ENCODE assay signal across 30 cellular contexts in genomic region chr5:157934600-157934999, GRCh38.
"Had no signal": no experiment of that assay in that cellular context is flagged by ENCODE, and none has a peak within 500 bp of the region (broad histone marks: within the 10 kb centered on the region; RNA-seq: fewer than 3 reads in every experiment).

No MANE protein-coding gene starts in this region.

- H3K36me3 ChIP-seq: brain microvascular endothelial cell, breast epithelium had no signal

- H3K4me1 ChIP-seq: breast epithelium had no signal

- H3K4me3 ChIP-seq: body of pancreas, breast epithelium had no signal

- H3K27ac ChIP-seq: body of pancreas, brain microvascular endothelial cell, breast epithelium, VCaP had no signal

- H3K9me3 ChIP-seq: body of pancreas had no signal

- DNase-seq: activated B cell treated with CpG ODN at 0.5 μM for 24 hours; activated CD4-positive, alpha-beta memory T cell treated with anti-CD3 and anti-CD28 coated beads, Interleukin-2, amount 10 ng/mL, durations not matched to agents 7 days and 5 days; activated CD4-positive, alpha-beta T cell treated with anti-CD3 and anti-CD28 coated beads for 4 hours; activated CD4-positive, alpha-beta T cell treated with anti-CD3 and anti-CD28 coated beads, Interleukin-2, amount 10 ng/mL, durations not matched to agents 24 days and 14 days; activated CD4-positive, alpha-beta T cell treated with anti-CD3 and anti-CD28 coated beads, Interleukin-2, amount 50 U/mL, for 48 hours; activated CD4-positive, CD25-positive, alpha-beta regulatory T cell treated with anti-CD3 and anti-CD28 coated beads, Interleukin-2, amount 50 U/mL, for 72 hours; activated CD8-positive, alpha-beta memory T cell treated with anti-CD3 and anti-CD28 coated beads for 24 hours; activated CD8-positive, alpha-beta memory T cell treated with anti-CD3 and anti-CD28 coated beads, Interleukin-2, amount 10 ng/mL, durations not matched to agents 7 days and 5 days; activated CD8-positive, alpha-beta memory T cell treated with anti-CD3 and anti-CD28 coated beads, Interleukin-2, amount 50 U/mL, for 48 hours; activated CD8-positive, alpha-beta T cell treated with anti-CD3 and anti-CD28 coated beads, Interleukin-2, amount 10 ng/mL, durations not matched to agents 7 days and 5 days; activated effector memory CD4-positive, alpha-beta T cell treated with Interleukin-2 at 50 U/mL for 16 hours; activated gamma-delta T cell; activated naive CD4-positive, alpha-beta T cell treated with anti-CD3 and anti-CD28 coated beads, Interleukin-2, amount 10 ng/mL, durations not matched to agents 7 days and 5 days; activated naive CD4-positive, alpha-beta T cell treated with Interleukin-2 at 50 U/mL for 16 hours; activated naive CD8-positive, alpha-beta T cell treated with anti-CD3 and anti-CD28 coated beads, Interleukin-2, amount 10 ng/mL, durations not matched to agents 7 days and 5 days; activated naive CD8-positive, alpha-beta T cell treated with anti-CD3 and anti-CD28 coated beads, Interleukin-2, amount 50 U/mL, for 24 hours; activated T-cell treated with anti-CD3 and anti-CD28 coated beads, Interleukin-2, amount 50 U/mL, for 24 hours; activated T-cell treated with anti-CD3 and anti-CD28 coated beads, Interleukin-2, amount 50 U/mL, for 48 hours; amniotic stem cell; aorta; body of pancreas; brain microvascular endothelial cell; central memory CD4-positive, alpha-beta T cell; T-helper 1 cell; T-helper 2 cell; T-helper 9 cell had no signal

- H3K27me3 ChIP-seq: body of pancreas, brain microvascular endothelial cell, breast epithelium had no signal

- ATAC-seq: activated CD8-positive, alpha-beta memory T cell treated with anti-CD3 and anti-CD28 coated beads, Interleukin-2, amount 10 ng/mL, durations not matched to agents 7 days and 5 days; activated CD8-positive, alpha-beta T cell treated with anti-CD3 and anti-CD28 coated beads, Interleukin-2, amount 10 ng/mL, durations not matched to agents 7 days and 5 days; activated naive CD8-positive, alpha-beta T cell treated with anti-CD3 and anti-CD28 coated beads, Interleukin-2, amount 50 U/mL, for 24 hours; body of pancreas had no signal

- FAIRE-seq: astrocyte, TTC549 had no signal
